ENCODE assay signal across 34 cellular contexts in the genomic region with DNA sequence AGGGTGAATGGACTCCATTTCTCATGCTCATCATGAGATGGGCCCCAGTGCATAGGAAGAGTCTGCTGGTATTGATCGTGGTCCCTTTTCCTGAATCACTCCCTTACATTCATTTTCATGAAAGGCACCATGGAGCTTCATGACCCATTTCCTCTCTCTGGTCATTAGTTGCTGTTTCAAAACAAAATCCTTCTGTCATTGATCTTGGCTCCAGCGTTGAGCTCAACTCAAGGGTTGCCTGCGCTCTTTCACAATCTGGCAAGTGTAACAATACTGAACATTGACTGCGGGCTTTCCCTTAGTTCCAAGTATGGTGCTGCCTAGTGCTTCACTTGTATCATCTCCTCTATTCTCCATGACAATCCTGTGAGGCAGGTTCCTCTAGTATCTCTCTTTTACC.
"Had no signal": no experiment of that assay in that cellular context is flagged by ENCODE, and none has a peak within 500 bp of the region (broad histone marks: within the 10 kb centered on the region; RNA-seq: fewer than 3 reads in every experiment).

No MANE protein-coding gene starts in this region.

- H3K27me3 ChIP-seq: MG63 had no signal

- H3K9me3 ChIP-seq: MG63 had no signal

- H3K36me3 ChIP-seq: MG63 had no signal

- H3K4me3 ChIP-seq: MG63 had no signal

- DNase-seq: Karpas-422, Kasumi-1, MG63, MM.1S, MV-4-11, NCI-H1048, NCI-H1092, NCI-H1092 treated with DMSO at 0.1 percent for 48 hours, NCI-H1105, NCI-H1105 treated with DMSO at 0.1 percent for 48 hours, NCI-H1417, NCI-H1417 treated with DMSO at 0.1 percent for 48 hours, NCI-H1436, NCI-H1436 treated with DMSO at 0.1 percent for 48 hours, NCI-H146, NCI-H1694, NCI-H1694 treated with DMSO at 0.1 percent for 48 hours, NCI-H187, NCI-H187 treated with DMSO at 0.1 percent for 48 hours, NCI-H1930, NCI-H2029, NCI-H2029 treated with DMSO at 0.1 percent for 48 hours, NCI-H2081, NCI-H2081 treated with DMSO at 0.1 percent for 48 hours, NCI-H2107, NCI-H2171, NCI-H2171 treated with DMSO at 0.1 percent for 48 hours, NCI-H2227 treated with DMSO at 0.1 percent for 48 hours, NCI-H226, NCI-H345, NCI-H446, NCI-H446 treated with DMSO at 0.1 percent for 48 hours, NCI-H510A, NCI-H510A treated with DMSO at 0.1 percent for 48 hours had no signal
